Comparison of ENCODE assay signal across 3 cellular contexts in genomic region chr1:201685485-201685884, GRCh38.
TF ChIP-seq lines count a peak whose summit lies in the region.

No MANE protein-coding gene starts in this region.

TF ChIP-seq in SK-N-SH, 30 proteins besides CTCF, POLR2A, EP300 and RAD21 (continued from another document):
- TF ChIP-seq, protein P1, sequence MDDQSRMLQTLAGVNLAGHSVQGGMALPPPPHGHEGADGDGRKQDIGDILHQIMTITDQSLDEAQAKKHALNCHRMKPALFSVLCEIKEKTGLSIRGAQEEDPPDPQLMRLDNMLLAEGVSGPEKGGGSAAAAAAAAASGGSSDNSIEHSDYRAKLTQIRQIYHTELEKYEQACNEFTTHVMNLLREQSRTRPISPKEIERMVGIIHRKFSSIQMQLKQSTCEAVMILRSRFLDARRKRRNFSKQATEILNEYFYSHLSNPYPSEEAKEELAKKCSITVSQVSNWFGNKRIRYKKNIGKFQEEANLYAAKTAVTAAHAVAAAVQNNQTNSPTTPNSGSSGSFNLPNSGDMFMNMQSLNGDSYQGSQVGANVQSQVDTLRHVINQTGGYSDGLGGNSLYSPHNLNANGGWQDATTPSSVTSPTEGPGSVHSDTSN (IDR thresholded peaks at IDR 0.05), result no peak
- TF ChIP-seq GATA2 (CRISPR knock-in tag; IDR thresholded peaks at IDR 0.05) (0 out of 2 replicates have a peak, but pooled peaks have one; percentile 21), MEF2A (IDR thresholded peaks at IDR 0.05; ENCODE audit: borderline replicate concordance, low read depth) (no peak)

TF ChIP-seq in SK-N-SH treated with all-trans-retinoic acid at 6 μM for 48 hours, 23 proteins besides CTCF, POLR2A, EP300 and RAD21:
- TF ChIP-seq, protein P2, sequence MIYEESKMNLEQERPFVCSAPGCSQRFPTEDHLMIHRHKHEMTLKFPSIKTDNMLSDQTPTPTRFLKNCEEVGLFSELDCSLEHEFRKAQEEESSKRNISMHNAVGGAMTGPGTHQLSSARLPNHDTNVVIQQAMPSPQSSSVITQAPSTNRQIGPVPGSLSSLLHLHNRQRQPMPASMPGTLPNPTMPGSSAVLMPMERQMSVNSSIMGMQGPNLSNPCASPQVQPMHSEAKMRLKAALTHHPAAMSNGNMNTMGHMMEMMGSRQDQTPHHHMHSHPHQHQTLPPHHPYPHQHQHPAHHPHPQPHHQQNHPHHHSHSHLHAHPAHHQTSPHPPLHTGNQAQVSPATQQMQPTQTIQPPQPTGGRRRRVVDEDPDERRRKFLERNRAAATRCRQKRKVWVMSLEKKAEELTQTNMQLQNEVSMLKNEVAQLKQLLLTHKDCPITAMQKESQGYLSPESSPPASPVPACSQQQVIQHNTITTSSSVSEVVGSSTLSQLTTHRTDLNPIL (CRISPR knock-in tag; IDR thresholded peaks at IDR 0.05; ENCODE audit: low read depth), result no peak
- TF ChIP-seq SNAI2 (CRISPR knock-in tag; IDR thresholded peaks at IDR 0.05), result no peak
- TF ChIP-seq, protein P3, sequence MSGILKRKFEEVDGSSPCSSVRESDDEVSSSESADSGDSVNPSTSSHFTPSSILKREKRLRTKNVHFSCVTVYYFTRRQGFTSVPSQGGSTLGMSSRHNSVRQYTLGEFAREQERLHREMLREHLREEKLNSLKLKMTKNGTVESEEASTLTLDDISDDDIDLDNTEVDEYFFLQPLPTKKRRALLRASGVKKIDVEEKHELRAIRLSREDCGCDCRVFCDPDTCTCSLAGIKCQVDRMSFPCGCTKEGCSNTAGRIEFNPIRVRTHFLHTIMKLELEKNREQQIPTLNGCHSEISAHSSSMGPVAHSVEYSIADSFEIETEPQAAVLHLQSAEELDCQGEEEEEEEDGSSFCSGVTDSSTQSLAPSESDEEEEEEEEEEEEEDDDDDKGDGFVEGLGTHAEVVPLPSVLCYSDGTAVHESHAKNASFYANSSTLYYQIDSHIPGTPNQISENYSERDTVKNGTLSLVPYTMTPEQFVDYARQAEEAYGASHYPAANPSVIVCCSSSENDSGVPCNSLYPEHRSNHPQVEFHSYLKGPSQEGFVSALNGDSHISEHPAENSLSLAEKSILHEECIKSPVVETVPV (CRISPR knock-in tag; IDR thresholded peaks at IDR 0.05), result no peak

TF ChIP-seq in neural cell, 6 proteins besides CTCF, POLR2A, EP300 and RAD21 (continued from another document):
- no peak for TF ChIP-seq SMC3 (conservative IDR thresholded peaks at IDR 0.05; ENCODE audit: poor library complexity)
- no peak for TF ChIP-seq REST (IDR thresholded peaks at IDR 0.05; ENCODE audit: borderline replicate concordance)
